ENCODE assay signal across 8 cellular contexts in genomic region chr4:8917868-8918783, GRCh38. TPM values are rescaled to one million over a fixed set of nuclear protein-coding genes. Genes with fewer than 3 reads are reported as not detected.
DNase-seq lines count a peak whose midpoint lies in the region; ATAC-seq and TF ChIP-seq lines count a peak whose summit lies in the region.

No MANE protein-coding gene starts in this region.

- no peaks in the 10 kb centered on the region for H3K79me2 ChIP-seq in smooth muscle cell (ENCODE audit: low read depth)

- no peak overlapping the region for H3K27ac ChIP-seq in smooth muscle cell (ENCODE audit: low read depth)

- H3K4me2 ChIP-seq in smooth muscle cell, result no peak overlapping the region

- no peak overlapping the region for H2AFZ ChIP-seq in smooth muscle cell (ENCODE audit: low read depth)

- no peaks in the 10 kb centered on the region for H4K20me1 ChIP-seq in smooth muscle cell (ENCODE audit: low read depth)

- peaks cover 5% of the 10 kb centered on the region for H3K27me3 ChIP-seq in smooth muscle cell (ENCODE audit: low read depth)

- 19% methylated on average over 19 of the region's 20 CpGs for WGBS in smooth muscle cell (ENCODE audit: low lambda C conversion rate)

- no peaks in the 10 kb centered on the region for H3K9me3 ChIP-seq in smooth muscle cell (replicated peaks; ENCODE audit: low read depth)

- H3F3A ChIP-seq in smooth muscle cell (ENCODE audit: low read depth), result no peaks in the 10 kb centered on the region

- no peaks in the 10 kb centered on the region for H3K36me3 ChIP-seq in smooth muscle cell (ENCODE audit: low read depth)

- H3K4me3 ChIP-seq in smooth muscle cell, result no peak overlapping the region

- peak; percentile 26 for DNase-seq in COLO829 (ENCODE audit: low spot score)
- DNase-seq in HK-2 (ENCODE audit: unreplicated experiment), result peak; percentile 81
- peak; percentile 15 to 51 for DNase-seq in SW 1271 (lab: John Stamatoyannopoulos, UW)
- DNase-seq in amygdala (lab: John Stamatoyannopoulos, UW), result peak in 45 of 56 donors; percentile 9 to 77 (median 42)
- peak; percentile 74 for DNase-seq in hepatic stellate cell (ENCODE audit: low spot score)
- DNase-seq in smooth muscle cell (lab: John Stamatoyannopoulos, UW; ENCODE audit: unreplicated experiment), result peak; percentile 26
- no peak for DNase-seq in cortex of kidney (lab: John Stamatoyannopoulos, UW)

- peak; percentile 87 for TF ChIP-seq CTCF in smooth muscle cell (IDR thresholded peaks at IDR 0.05; ENCODE audit: borderline replicate concordance, insufficient read depth, poor library complexity, severe bottlenecking)

- ATAC-seq in GM19351 (IDR thresholded peaks at IDR 0.05; ENCODE audit: unreplicated experiment), result peak; percentile 84

- no peaks in the 10 kb centered on the region for H3K4me1 ChIP-seq in smooth muscle cell (ENCODE audit: low read depth)

- no peak overlapping the region for H3K9ac ChIP-seq in smooth muscle cell (ENCODE audit: low read depth)

RNA-seq across cellular contexts. Expression of gene HMX1, which starts 46.5 kb away (rescaled TPM):
- 0.09 TPM in 1 of 2 replicates, not detected in the other for total RNA-seq in smooth muscle cell
- polyA plus RNA-seq in smooth muscle cell, result not detected in 2 replicates
